12 cellular contexts compared by ENCODE assay signal in the genomic region with DNA sequence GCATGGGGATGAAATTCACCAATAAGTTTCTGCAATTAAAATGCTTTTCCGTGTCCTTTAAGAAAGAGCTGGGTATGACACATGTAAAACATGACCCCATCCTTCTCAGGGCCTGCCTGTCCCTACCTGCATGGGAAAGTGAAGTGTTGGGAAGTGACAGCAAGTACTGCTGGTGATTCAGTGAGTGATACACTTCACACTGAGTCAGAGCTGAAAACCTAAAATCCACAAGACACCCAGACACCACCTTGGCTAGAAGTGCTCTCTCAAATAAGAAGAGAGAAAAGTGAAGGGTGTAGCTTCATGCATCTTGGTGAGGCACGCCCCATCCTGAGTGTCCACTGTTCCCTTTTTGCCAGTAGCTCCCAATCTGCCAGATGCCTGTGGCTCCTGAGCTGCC. TPM values are rescaled to one million over a fixed set of nuclear protein-coding genes. Genes with fewer than 3 reads are reported as not detected.
DNase-seq lines count a peak whose midpoint lies in the region; ATAC-seq and TF ChIP-seq lines count a peak whose summit lies in the region.
"Had no signal": no experiment of that assay in that cellular context is flagged by ENCODE, and none has a peak within 500 bp of the region (broad histone marks: within the 10 kb centered on the region; RNA-seq: fewer than 3 reads in every experiment).

No MANE protein-coding gene starts in this region.

- WGBS in endodermal cell (ENCODE audit: insufficient coverage in 1 of 2, insufficient read length in 1 of 2), 2 experiments: 93 to 100% methylated on average over 1 to 2 of the region's 2 CpGs
- WGBS in tibial nerve, 2 donors: 50 to 75% methylated on average over 2 of the region's 2 CpGs

- no peak for TF ChIP-seq EP300 in tibial nerve (IDR thresholded peaks at IDR 0.05)

- peak; percentile 52 for DNase-seq in MCF 10A (ENCODE audit: unreplicated experiment)
- no peak for DNase-seq in breast epithelium (ENCODE audit: low spot score in 2 of 2)
- no peak for DNase-seq in endodermal cell
- no peak for DNase-seq in tibial nerve (ENCODE audit: low spot score in 2 of 2)
- DNase-seq: DMS79; NCI-H1092 treated with DMSO at 0.1 percent for 48 hours; NCI-H446; stimulated activated naive CD4-positive, alpha-beta T cell treated with Interleukin-2 at 50 U/mL for 16 hours had no signal

- H3K4me1 ChIP-seq in breast epithelium: no peaks in the 10 kb centered on the region
- peaks cover 2% of the 10 kb centered on the region for H3K4me1 ChIP-seq in endodermal cell (ENCODE audit: control insufficient read depth, insufficient read depth, low read length)
- H3K4me1 ChIP-seq in tibial nerve: peaks cover 0 to 37% (median 9%) of the 10 kb centered on the region in 4 donors

- no peaks in the 10 kb centered on the region for H3K36me3 ChIP-seq in breast epithelium
- H3K36me3 ChIP-seq in endodermal cell (ENCODE audit: control insufficient read depth, insufficient read depth, low read length): peaks cover 59% of the 10 kb centered on the region
- peaks cover 0 to 50% (median 7%) of the 10 kb centered on the region in 3 donors for H3K36me3 ChIP-seq in tibial nerve

- TF ChIP-seq CTCF in MCF 10A (IDR thresholded peaks at IDR 0.05; ENCODE audit: unreplicated experiment) (no peak), breast epithelium (IDR thresholded peaks at IDR 0.05) (no peak), endodermal cell (conservative IDR thresholded peaks at IDR 0.05) (no peak), tibial nerve (IDR thresholded peaks at IDR 0.05) (no peak)

- H3K4me3 Mint-ChIP-seq in MCF 10A (ENCODE audit: unreplicated experiment) (no peak overlapping the region), endodermal cell (no peak overlapping the region)
- H3K4me3 Mint-ChIP-seq in T-helper 1 cell treated with Interleukin-12 subunit alpha and Interleukin-12 subunit beta and Interleukin-4 antibody, amounts not matched to agents 30 μg/mL and 1 μg/mL, for 36 hours: peak overlapping the region; percentile 15
- peak overlapping the region; percentile 32 for H3K4me3 Mint-ChIP-seq in stimulated activated naive CD8-positive, alpha-beta T cell treated with anti-CD3 and anti-CD28 coated beads, Interleukin-15, Interleukin-2, amounts not matched to agents 100 ng/mL and 50 ng/mL, for 24 hours

- H3K27me3 Mint-ChIP-seq in MCF 10A (ENCODE audit: insufficient read depth, unreplicated experiment) (no peaks in the 10 kb centered on the region), endodermal cell (ENCODE audit: insufficient read depth) (no peaks in the 10 kb centered on the region)
- H3K27me3 Mint-ChIP-seq in T-helper 1 cell treated with Interleukin-12 subunit alpha and Interleukin-12 subunit beta and Interleukin-4 antibody, amounts not matched to agents 30 μg/mL and 1 μg/mL, for 36 hours (ENCODE audit: low read depth): no peaks in the 10 kb centered on the region
- H3K27me3 Mint-ChIP-seq in stimulated activated naive CD8-positive, alpha-beta T cell treated with anti-CD3 and anti-CD28 coated beads, Interleukin-15, Interleukin-2, amounts not matched to agents 100 ng/mL and 50 ng/mL, for 24 hours: no peaks in the 10 kb centered on the region

- H3K4me1 Mint-ChIP-seq in MCF 10A (ENCODE audit: insufficient read depth, unreplicated experiment) (peaks cover 15% of the 10 kb centered on the region), endodermal cell (peaks cover 18% of the 10 kb centered on the region)
- peaks cover 45% of the 10 kb centered on the region for H3K4me1 Mint-ChIP-seq in T-helper 1 cell treated with Interleukin-12 subunit alpha and Interleukin-12 subunit beta and Interleukin-4 antibody, amounts not matched to agents 30 μg/mL and 1 μg/mL, for 36 hours (ENCODE audit: low read depth)
- H3K4me1 Mint-ChIP-seq in stimulated activated naive CD8-positive, alpha-beta T cell treated with anti-CD3 and anti-CD28 coated beads, Interleukin-15, Interleukin-2, amounts not matched to agents 100 ng/mL and 50 ng/mL, for 24 hours (ENCODE audit: low read depth): peaks cover 62% of the 10 kb centered on the region

- H3K36me3 Mint-ChIP-seq in MCF 10A (ENCODE audit: insufficient read depth, unreplicated experiment) (peaks cover 60% of the 10 kb centered on the region), endodermal cell (ENCODE audit: low read depth) (peaks cover 53% of the 10 kb centered on the region)
- H3K36me3 Mint-ChIP-seq in T-helper 1 cell treated with Interleukin-12 subunit alpha and Interleukin-12 subunit beta and Interleukin-4 antibody, amounts not matched to agents 30 μg/mL and 1 μg/mL, for 36 hours (ENCODE audit: low read depth): peaks cover 40% of the 10 kb centered on the region
- H3K36me3 Mint-ChIP-seq in stimulated activated naive CD8-positive, alpha-beta T cell treated with anti-CD3 and anti-CD28 coated beads, Interleukin-15, Interleukin-2, amounts not matched to agents 100 ng/mL and 50 ng/mL, for 24 hours (ENCODE audit: low read depth): peaks cover 52% of the 10 kb centered on the region

- ATAC-seq in HG02763 (IDR thresholded peaks at IDR 0.05; ENCODE audit: unreplicated experiment) (no peak), HG02623 (IDR thresholded peaks at IDR 0.05; ENCODE audit: unreplicated experiment) (no peak)

- CTCF ChIA-PET in MCF 10A (lab: Yijun Ruan, JAX): interaction anchor here (0.5 to 1.3 kb wide), 3 partner anchors 9 to 135 kb away, joined by 3 to 4 read pairs (median 4); no protein-coding TSS in a partner anchor

- no peak overlapping the region for H3K27ac Mint-ChIP-seq in MCF 10A (ENCODE audit: low read depth, unreplicated experiment)
- peak overlapping the region; percentile 80 for H3K27ac Mint-ChIP-seq in T-helper 1 cell treated with Interleukin-12 subunit alpha and Interleukin-12 subunit beta and Interleukin-4 antibody, amounts not matched to agents 30 μg/mL and 1 μg/mL, for 36 hours
- no peak overlapping the region for H3K27ac Mint-ChIP-seq in endodermal cell
- peak overlapping the region; percentile 88 for H3K27ac Mint-ChIP-seq in stimulated activated naive CD8-positive, alpha-beta T cell treated with anti-CD3 and anti-CD28 coated beads, Interleukin-15, Interleukin-2, amounts not matched to agents 100 ng/mL and 50 ng/mL, for 24 hours

- H3K9me3 Mint-ChIP-seq in MCF 10A (ENCODE audit: unreplicated experiment) (no peaks in the 10 kb centered on the region), endodermal cell (no peaks in the 10 kb centered on the region)
- H3K9me3 Mint-ChIP-seq in T-helper 1 cell treated with Interleukin-12 subunit alpha and Interleukin-12 subunit beta and Interleukin-4 antibody, amounts not matched to agents 30 μg/mL and 1 μg/mL, for 36 hours: no peaks in the 10 kb centered on the region
- no peaks in the 10 kb centered on the region for H3K9me3 Mint-ChIP-seq in stimulated activated naive CD8-positive, alpha-beta T cell treated with anti-CD3 and anti-CD28 coated beads, Interleukin-15, Interleukin-2, amounts not matched to agents 100 ng/mL and 50 ng/mL, for 24 hours

- POLR2A ChIA-PET in MCF 10A (lab: Yijun Ruan, JAX): interaction anchor here (0.6 to 1.9 kb wide), 12 partner anchors 9 to 346 kb away, joined by 3 to 10 read pairs (median 3); a partner anchor contains a TSS

- no peaks in the 10 kb centered on the region for H3K27me3 ChIP-seq in breast epithelium
- no peaks in the 10 kb centered on the region for H3K27me3 ChIP-seq in endodermal cell (ENCODE audit: control insufficient read depth, insufficient read depth, low read length, poor library complexity, severe bottlenecking)
- no peaks in the 10 kb centered on the region for H3K27me3 ChIP-seq in tibial nerve

- H3K9ac ChIP-seq in endodermal cell (ENCODE audit: extremely low read depth, low read length, poor library complexity, severe bottlenecking): no peak overlapping the region

- H3K27ac ChIP-seq in breast epithelium (no peak overlapping the region), endodermal cell (ENCODE audit: low read depth, low read length) (no peak overlapping the region), tibial nerve (no peak overlapping the region)

- intact Hi-C loops in MCF 10A (cut with micrococcal nuclease) (loop anchor here (5.0 kb wide), 1 partner anchor 76 kb away; no protein-coding TSS in a partner anchor), breast epithelium (cut with DNase I; ENCODE audit: low total_unique reads) (no loop called here)

- no peaks in the 10 kb centered on the region for H3K9me3 ChIP-seq in breast epithelium
- H3K9me3 ChIP-seq in endodermal cell (ENCODE audit: control insufficient read depth, low read length): no peaks in the 10 kb centered on the region
- H3K9me3 ChIP-seq in tibial nerve: no peaks in the 10 kb centered on the region

- no TSS peak for BruUV-seq in MCF 10A (replicated peaks; lab: Mats Ljungman, UMichigan)

- TF ChIP-seq POLR2A in breast epithelium (IDR thresholded peaks at IDR 0.05) (no peak), tibial nerve (IDR thresholded peaks at IDR 0.05) (no peak)

- no peak overlapping the region for H3K4me3 ChIP-seq in breast epithelium
- peak overlapping the region; percentile 28 for H3K4me3 ChIP-seq in endodermal cell (ENCODE audit: low read length)
- no peak overlapping the region for H3K4me3 ChIP-seq in tibial nerve

RNA-seq across cellular contexts. Expression of a gene that starts 3.3 kb away (rescaled TPM):
- total RNA-seq in MCF 10A (2022) (18.4 and 18.9 TPM in 2 replicates), breast epithelium (10 to 100 TPM; 17.7 to 22.4 (median 22.2) TPM), endodermal cell (10 to 100 TPM in 1 of 2 donors, 1 to 10 TPM in 1; 8.4 to 11.6 TPM), tibial nerve (10 to 100 TPM; 16.7 to 26.2 (median 20.8) TPM)
- 9.2 TPM for polyA plus RNA-seq in endodermal cell (2013, experiment 1 of 2)
- polyA plus RNA-seq in endodermal cell (2013, experiment 2 of 2): 10.2 TPM

Comparison
In these comparisons a context has a peak if more than half of its experiments do, and no peak if none do; other contexts are left out.
1. H3K27ac Mint-ChIP-seq: peak in T-helper 1 cell treated with Interleukin-12 subunit alpha and Interleukin-12 subunit beta and Interleukin-4 antibody, amounts not matched to agents 30 μg/mL and 1 μg/mL, for 36 hours (single experiment) and stimulated activated naive CD8-positive, alpha-beta T cell treated with anti-CD3 and anti-CD28 coated beads, Interleukin-15, Interleukin-2, amounts not matched to agents 100 ng/mL and 50 ng/mL, for 24 hours (single experiment); none in MCF 10A (single experiment) and endodermal cell (single experiment).
2. H3K4me3 Mint-ChIP-seq: peak in T-helper 1 cell treated with Interleukin-12 subunit alpha and Interleukin-12 subunit beta and Interleukin-4 antibody, amounts not matched to agents 30 μg/mL and 1 μg/mL, for 36 hours (single experiment) and stimulated activated naive CD8-positive, alpha-beta T cell treated with anti-CD3 and anti-CD28 coated beads, Interleukin-15, Interleukin-2, amounts not matched to agents 100 ng/mL and 50 ng/mL, for 24 hours (single experiment); none in MCF 10A (single experiment) and endodermal cell (single experiment).